22 cellular contexts compared by ENCODE assay signal in genomic region chr13:45015300-45015699, GRCh38. TPM values are rescaled to one million over a fixed set of nuclear protein-coding genes. Genes with fewer than 3 reads are reported as not detected.
DNase-seq lines count a peak whose midpoint lies in the region; FAIRE-seq and TF ChIP-seq lines count a peak whose summit lies in the region.
"Had no signal": no experiment of that assay in that cellular context is flagged by ENCODE, and none has a peak within 500 bp of the region (broad histone marks: within the 10 kb centered on the region; RNA-seq: fewer than 3 reads in every experiment).

No MANE protein-coding gene starts in this region.

- dilution Hi-C loops in endothelial cell of umbilical vein (cut with MboI; ENCODE audit: extremely low pct_ligation_motif_present, low sequenced_read_pairs), result no loop called here

- in situ Hi-C loops in GM23248 (cut with MboI), result no loop called here

- WGBS in GM23248 (ENCODE audit: low coverage in 1 of 2, low lambda C conversion rate in 2 of 2, missing lambda C conversion rate in 2 of 2), 2 experiments, result 70 to 80% methylated on average over 2 of the region's 2 CpGs

- H3K9me3 ChIP-seq in GM23248 (ENCODE audit: low read depth), result no peaks in the 10 kb centered on the region
- H3K9me3 ChIP-seq in endothelial cell of umbilical vein (replicated peaks; ENCODE audit: control insufficient read depth, insufficient read depth, low read length), result no peaks in the 10 kb centered on the region
- no peaks in the 10 kb centered on the region for H3K9me3 ChIP-seq in osteoblast (ENCODE audit: low read depth, low read length)
- H3K9me3 ChIP-seq: ascending aorta, mucosa of descending colon, sigmoid colon, tibial nerve had no signal

- H3K9ac ChIP-seq in GM23248 (no peak overlapping the region), endothelial cell of umbilical vein (replicated peaks; ENCODE audit: extremely low read depth, insufficient read depth, low read length) (no peak overlapping the region)
- H3K9ac ChIP-seq: KMS-11 had no signal

- H3K4me1 ChIP-seq in GM23248 (ENCODE audit: insufficient read depth) (no peaks in the 10 kb centered on the region), endothelial cell of umbilical vein (ENCODE audit: control insufficient read depth, extremely low read depth, insufficient read depth, low read length) (peaks cover 12% of the 10 kb centered on the region), osteoblast (ENCODE audit: insufficient read depth, low read length) (no peaks in the 10 kb centered on the region)
- H3K4me1 ChIP-seq: ascending aorta, sigmoid colon, tibial nerve had no signal

- H3K9me2 ChIP-seq in GM23248 (ENCODE audit: insufficient read depth), result no peaks in the 10 kb centered on the region

- no peak overlapping the region for H3K4me2 ChIP-seq in GM23248 (ENCODE audit: unreplicated experiment)
- no peak overlapping the region for H3K4me2 ChIP-seq in endothelial cell of umbilical vein (ENCODE audit: insufficient read depth, low read length)
- H3K4me2 ChIP-seq in osteoblast (ENCODE audit: insufficient read depth, low read length), result no peak overlapping the region
- H3K4me2 ChIP-seq: KMS-11 had no signal

- CTCF ChIA-PET in endothelial cell of umbilical vein (lab: Charles Lee), result interaction anchor here (1.0 to 1.9 kb wide), 2 partner anchors 10 to 31 kb away, joined by 3 to 4 read pairs; no protein-coding TSS in a partner anchor

- FAIRE-seq in endothelial cell of umbilical vein (lab: Jason Lieb, UNC), result no peak
- FAIRE-seq: islet of Langerhans had no signal

- H3K79me2 ChIP-seq in GM23248 (ENCODE audit: insufficient read depth), result no peaks in the 10 kb centered on the region
- H3K79me2 ChIP-seq in endothelial cell of umbilical vein (ENCODE audit: control insufficient read depth, insufficient read depth, low read length), result no peaks in the 10 kb centered on the region
- H3K79me2 ChIP-seq in osteoblast (ENCODE audit: insufficient read depth, low read length), result no peaks in the 10 kb centered on the region

- no peak for TF ChIP-seq POLR2A in endothelial cell of umbilical vein (IDR thresholded peaks at IDR 0.05; ENCODE audit: low read depth, low read length)

- no TSS peak for BruUV-seq in endothelial cell of umbilical vein (replicated peaks; lab: Mats Ljungman, UMichigan)

- intact Hi-C loops in endothelial cell of umbilical vein (cut with micrococcal nuclease), result no loop called here

- no peaks in the 10 kb centered on the region for H3F3A ChIP-seq in GM23248 (ENCODE audit: insufficient read depth)

- TF ChIP-seq CTCF in endothelial cell of umbilical vein (IDR thresholded peaks at IDR 0.05; ENCODE audit: extremely low read depth in 1 of 2, insufficient read depth in 1 of 2, low read depth in 1 of 2, low read length in 2 of 2) (no peak), osteoblast (IDR thresholded peaks at IDR 0.05; ENCODE audit: extremely low read depth, low read depth, low read length) (no peak)

- H3K27ac ChIP-seq in GM23248, result no peak overlapping the region
- H3K27ac ChIP-seq in endothelial cell of umbilical vein (ENCODE audit: insufficient read depth, low read depth, low read length), result no peak overlapping the region
- H3K27ac ChIP-seq in osteoblast (ENCODE audit: low read depth, low read length), result no peak overlapping the region
- H3K27ac ChIP-seq: ascending aorta, KMS-11, sigmoid colon, tibial nerve had no signal

- no peaks in the 10 kb centered on the region for H3K9me1 ChIP-seq in endothelial cell of umbilical vein (replicated peaks; ENCODE audit: control insufficient read depth, extremely low read depth, insufficient read depth, low read length)

- H4K20me1 ChIP-seq in GM23248 (ENCODE audit: insufficient read depth) (no peaks in the 10 kb centered on the region), endothelial cell of umbilical vein (replicated peaks; ENCODE audit: control insufficient read depth, extremely low read depth, insufficient read depth, low read length) (no peaks in the 10 kb centered on the region), osteoblast (ENCODE audit: insufficient read depth, low read length) (no peaks in the 10 kb centered on the region)

- no peak overlapping the region for H3K4me3 ChIP-seq in GM23248
- H3K4me3 ChIP-seq in endothelial cell of umbilical vein (replicated peaks in 1 of 3; ENCODE audit: insufficient read depth in 1 of 3, low read depth in 1 of 3, low read length in 3 of 3), result no peak overlapping the region
- no peak overlapping the region for H3K4me3 ChIP-seq in osteoblast (ENCODE audit: insufficient read depth, low read length)
- H3K4me3 ChIP-seq: ascending aorta, mucosa of descending colon, sigmoid colon, tibial nerve had no signal

- peak; percentile 13 for DNase-seq in GM23248
- peak; percentile 5 for DNase-seq in M059J (ENCODE audit: low read depth)
- DNase-seq in endothelial cell of umbilical vein (ENCODE audit: low read depth, low spot score), result peak; percentile 12
- DNase-seq in osteoblast (ENCODE audit: insufficient read length, low spot score, missing footprints), result peak; percentile 19
- no peak for DNase-seq in SHP77 (lab: John Stamatoyannopoulos, UW)
- DNase-seq in RPMI8226, result no peak
- DNase-seq in DMS53 (lab: John Stamatoyannopoulos, UW), result no peak
- DNase-seq: activated CD4-positive, alpha-beta T cell treated with anti-CD3 and anti-CD28 coated beads for 48 hours; CD4-positive, alpha-beta T cell; cerebellar nuclear complex; erythroblast; GDM1; GOT3; mucosa of descending colon; NCI-H69; nephron progenitor cell; sigmoid colon; stimulated activated CD4-positive, alpha-beta T cell treated with anti-CD3 and anti-CD28 coated beads, Interleukin-15, amount 100 ng/mL, for 24 hours had no signal

- H3K36me3 ChIP-seq in GM23248 (ENCODE audit: low read depth) (peaks cover 20% of the 10 kb centered on the region; the same call in 1 of the 2 replicates), endothelial cell of umbilical vein (ENCODE audit: control insufficient read depth in 2 of 2, extremely low read depth in 1 of 2, insufficient read depth in 2 of 2, low read length in 2 of 2) (peaks cover 2 to 8% of the 10 kb centered on the region in 2 experiments), osteoblast (ENCODE audit: insufficient read depth, low read length) (peaks cover 26% of the 10 kb centered on the region)

- no peaks in the 10 kb centered on the region for H3K27me3 ChIP-seq in GM23248 (replicated peaks; ENCODE audit: insufficient read depth)
- no peaks in the 10 kb centered on the region for H3K27me3 ChIP-seq in endothelial cell of umbilical vein (ENCODE audit: control insufficient read depth in 2 of 2, insufficient read depth in 2 of 2, low read length in 2 of 2)
- no peaks in the 10 kb centered on the region for H3K27me3 ChIP-seq in osteoblast (ENCODE audit: insufficient read depth, low read length)
- H3K27me3 ChIP-seq: ascending aorta, sigmoid colon, tibial nerve had no signal

- H2AFZ ChIP-seq in GM23248 (no peak overlapping the region), endothelial cell of umbilical vein (ENCODE audit: low read depth, low read length) (no peak overlapping the region), osteoblast (ENCODE audit: low read length) (no peak overlapping the region)

- POLR2A ChIA-PET in endothelial cell of umbilical vein (lab: Charles Lee), result no interaction called here

TF ChIP-seq in endothelial cell of umbilical vein, 7 proteins besides CTCF, POLR2A, EP300 and RAD21:
- TF ChIP-seq POLR2AphosphoS5 (IDR thresholded peaks at IDR 0.05; ENCODE audit: insufficient read depth, low read depth, low read length) (no peak), GATA2 (IDR thresholded peaks at IDR 0.05; ENCODE audit: insufficient read depth, insufficient read length, low read depth, low read length) (peak; percentile 67), JUN (IDR thresholded peaks at IDR 0.05; ENCODE audit: borderline replicate concordance, insufficient read depth, insufficient read length, low read depth) (no peak), MAX (IDR thresholded peaks at IDR 0.05; ENCODE audit: insufficient read depth, insufficient read length) (no peak), FOS (IDR thresholded peaks at IDR 0.05; ENCODE audit: borderline replicate concordance, insufficient read depth, low read length) (peak; percentile 63), MYC (IDR thresholded peaks at IDR 0.05; ENCODE audit: low read depth, low read length) (no peak)

RNA-seq across cellular contexts. Expression of gene GPALPP1, which starts 26.0 kb away (rescaled TPM):
- total RNA-seq in GM23248 (2014; rRNA removed; shearing (Covaris generic)), result 22.8 and 29.2 TPM in 2 replicates
- 18.5 and 21.2 TPM in 2 replicates for polyA plus RNA-seq in GM23248 (2016; fragmentation: Nextera tagmentation; extraction: Ambion mirVana)
- 13.4 and 25.8 TPM in 2 replicates for total RNA-seq in M059J (2014; rRNA removed; shearing (Covaris generic))
- total RNA-seq in endothelial cell of umbilical vein, result 26.1 and 28.2 TPM in 2 replicates
- 7.6 and 8.5 TPM in 2 replicates for polyA plus RNA-seq in endothelial cell of umbilical vein
- 10.8 and 11.0 TPM in 2 replicates for polyA plus RNA-seq in endothelial cell of umbilical vein (2011; cell fraction: cytosol; rRNA removed)
- polyA plus RNA-seq in endothelial cell of umbilical vein (2011; cell fraction: nucleus; rRNA removed), result 28.5 and 34.8 TPM in 2 replicates
- polyA plus RNA-seq in endothelial cell of umbilical vein (2012), result 21.1 and 21.2 TPM in 2 replicates
- 20.3 and 22.2 TPM in 2 replicates for polyA minus RNA-seq in endothelial cell of umbilical vein
- polyA minus RNA-seq in endothelial cell of umbilical vein (2011; cell fraction: cytosol; rRNA and poly(A)+ RNA removed), result 8.9 TPM
- polyA minus RNA-seq in endothelial cell of umbilical vein (2011; cell fraction: nucleus; rRNA and poly(A)+ RNA removed), result 38.1 and 42.8 TPM in 2 replicates
- total RNA-seq in osteoblast, result 23.3 and 25.0 TPM in 2 replicates

RNA-seq across cellular contexts. Expression of gene NUFIP1, which starts 26.0 kb away (rescaled TPM):
- 1.0 and 1.3 TPM in 2 replicates for total RNA-seq in GM23248 (2014; rRNA removed; shearing (Covaris generic))
- 5.5 TPM in 2 replicates for polyA plus RNA-seq in GM23248 (2016; fragmentation: Nextera tagmentation; extraction: Ambion mirVana)
- 3.9 and 5.8 TPM in 2 replicates for total RNA-seq in M059J (2014; rRNA removed; shearing (Covaris generic))
- total RNA-seq in endothelial cell of umbilical vein, result 6.9 and 7.4 TPM in 2 replicates
- polyA plus RNA-seq in endothelial cell of umbilical vein, result 1.1 and 1.4 TPM in 2 replicates
- polyA plus RNA-seq in endothelial cell of umbilical vein (2011; cell fraction: cytosol; rRNA removed), result 2.5 and 2.6 TPM in 2 replicates
- polyA plus RNA-seq in endothelial cell of umbilical vein (2011; cell fraction: nucleus; rRNA removed), result 2.4 and 2.7 TPM in 2 replicates
- polyA plus RNA-seq in endothelial cell of umbilical vein (2012), result 5.4 and 7.9 TPM in 2 replicates
- 1.1 and 1.3 TPM in 2 replicates for polyA minus RNA-seq in endothelial cell of umbilical vein
- 3.5 TPM for polyA minus RNA-seq in endothelial cell of umbilical vein (2011; cell fraction: cytosol; rRNA and poly(A)+ RNA removed)
- 2.9 and 3.0 TPM in 2 replicates for polyA minus RNA-seq in endothelial cell of umbilical vein (2011; cell fraction: nucleus; rRNA and poly(A)+ RNA removed)
- 2.4 and 3.3 TPM in 2 replicates for total RNA-seq in osteoblast

Comparison
In these comparisons a context has a peak if more than half of its experiments do, and no peak if none do; other contexts are left out.
1. DNase-seq: peak in GM23248 (single experiment), M059J (single experiment), endothelial cell of umbilical vein (single experiment) and osteoblast (single experiment); none in SHP77 (0 of 2), RPMI8226 (single experiment) and DMS53 (single experiment).